ENCODE assay signal across 20 cellular contexts in the genomic region with DNA sequence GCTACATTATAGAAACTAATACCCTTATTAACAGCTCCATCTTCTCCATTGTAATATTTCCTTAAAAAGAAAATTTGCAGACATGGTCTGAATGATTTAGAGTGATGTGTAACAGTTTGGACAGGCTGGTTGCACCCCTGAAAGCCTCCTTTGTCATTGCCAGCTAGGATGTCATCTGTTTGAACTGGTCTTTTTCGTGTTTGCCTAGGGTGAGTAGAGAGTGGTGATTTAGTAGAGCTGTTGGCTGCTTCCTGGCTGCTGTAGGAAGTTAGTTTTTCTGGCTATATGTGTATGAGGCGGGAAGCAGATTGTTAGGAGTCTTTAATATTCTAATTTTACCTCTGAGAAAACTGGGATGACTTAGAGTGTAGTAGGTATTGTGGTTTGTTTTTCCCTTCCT.
DNase-seq lines count a peak whose midpoint lies in the region; ATAC-seq, FAIRE-seq and TF ChIP-seq lines count a peak whose summit lies in the region.
"Had no signal": no experiment of that assay in that cellular context is flagged by ENCODE, and none has a peak within 500 bp of the region (broad histone marks: within the 10 kb centered on the region; RNA-seq: fewer than 3 reads in every experiment).

No MANE protein-coding gene starts in this region.

- H3K27me3 Mint-ChIP-seq in neural progenitor cell (ENCODE audit: insufficient read depth, low read depth): no peaks in the 10 kb centered on the region
- H3K27me3 Mint-ChIP-seq: activated CD4-positive, alpha-beta T cell treated with anti-CD3 and anti-CD28 coated beads for 36 hours; CD4-positive, CD25-positive, alpha-beta regulatory T cell; naive B cell had no signal

- no peaks in the 10 kb centered on the region for H3K27me3 ChIP-seq in HUES64 (ENCODE audit: insufficient read depth, low read length)
- H3K27me3 ChIP-seq in neural progenitor cell: no peaks in the 10 kb centered on the region
- H3K27me3 ChIP-seq: adrenal gland, hepatocyte, right atrium auricular region, upper lobe of left lung had no signal

- peaks cover 10% of the 10 kb centered on the region for H3F3A ChIP-seq in neural progenitor cell (ENCODE audit: low read depth)

- intact Hi-C loops in posterior vena cava (cut with DNase I): no loop called here

- H3K4me1 ChIP-seq in HUES64 (ENCODE audit: insufficient read depth, low read length) (peaks cover 16% of the 10 kb centered on the region), neural progenitor cell (peaks cover 9% of the 10 kb centered on the region)

- no peaks in the 10 kb centered on the region for H3K9me3 Mint-ChIP-seq in neural progenitor cell
- H3K9me3 Mint-ChIP-seq: CD4-positive, CD25-positive, alpha-beta regulatory T cell; T-helper 1 cell treated with Interleukin-12 subunit alpha and Interleukin-12 subunit beta and Interleukin-4 antibody, amounts not matched to agents 30 μg/mL and 1 μg/mL, for 36 hours had no signal

- H3K36me3 ChIP-seq in HUES64 (ENCODE audit: insufficient read depth, low read length): no peaks in the 10 kb centered on the region
- no peaks in the 10 kb centered on the region for H3K36me3 ChIP-seq in neural progenitor cell
- H3K36me3 ChIP-seq: adrenal gland, right atrium auricular region had no signal

- H3K9ac ChIP-seq in HUES64 (ENCODE audit: low read depth, low read length) (peak overlapping the region; percentile 38; the same call in 1 of the 2 replicates), neural progenitor cell (no peak overlapping the region)

- ATAC-seq in HG02642 (IDR thresholded peaks at IDR 0.05; ENCODE audit: poor library complexity, unreplicated experiment): no peak
- ATAC-seq: activated CD4-positive, alpha-beta T cell treated with anti-CD3 and anti-CD28 coated beads for 36 hours had no signal

- no peak for FAIRE-seq in urothelium cell line (lab: Jason Lieb, UNC)
- FAIRE-seq: HTR-8/SVneo had no signal

- H3K9me3 ChIP-seq in HUES64 (ENCODE audit: insufficient read depth, low read depth, low read length) (no peaks in the 10 kb centered on the region), neural progenitor cell (ENCODE audit: low read depth) (no peaks in the 10 kb centered on the region)
- H3K9me3 ChIP-seq: adrenal gland, left ventricle myocardium inferior, right atrium auricular region, upper lobe of left lung had no signal

- peaks cover 59% of the 10 kb centered on the region for H4K20me1 ChIP-seq in neural progenitor cell (ENCODE audit: low read depth)

- H3K4me1 Mint-ChIP-seq in neural progenitor cell: peaks cover 6% of the 10 kb centered on the region

- H3K27ac ChIP-seq in HUES64 (ENCODE audit: low read depth, low read length) (peak overlapping the region; percentile 47), neural progenitor cell (no peak overlapping the region)
- H3K27ac ChIP-seq: adrenal gland, hepatocyte, left ventricle myocardium inferior, right atrium auricular region, upper lobe of left lung had no signal

- TF ChIP-seq CTCF in epithelial cell of esophagus (IDR thresholded peaks at IDR 0.05; ENCODE audit: insufficient read depth, low read depth, low read length, missing control alignments) (no peak), neural progenitor cell (IDR thresholded peaks at IDR 0.05) (no peak)

- H2AFZ ChIP-seq in neural progenitor cell (replicated peaks): no peak overlapping the region
- H2AFZ ChIP-seq: hepatocyte had no signal

- H3K4me3 ChIP-seq in HUES64 (ENCODE audit: low read length): 0 out of 2 replicates have a peak overlapping the region, but pooled peaks have one; percentile 7
- H3K4me3 ChIP-seq in epithelial cell of esophagus (ENCODE audit: low read length): no peak overlapping the region
- no peak overlapping the region for H3K4me3 ChIP-seq in neural progenitor cell
- H3K4me3 ChIP-seq: adrenal gland, hepatocyte, left ventricle myocardium inferior, right atrium auricular region, upper lobe of left lung had no signal

- no peak overlapping the region for H3K27ac Mint-ChIP-seq in neural progenitor cell
- H3K27ac Mint-ChIP-seq: activated CD4-positive, alpha-beta T cell treated with anti-CD3 and anti-CD28 coated beads for 36 hours; T-helper 1 cell treated with Interleukin-12 subunit alpha and Interleukin-12 subunit beta and Interleukin-4 antibody, amounts not matched to agents 30 μg/mL and 1 μg/mL, for 36 hours had no signal

- peaks cover 7% of the 10 kb centered on the region for H3K36me3 Mint-ChIP-seq in neural progenitor cell

- 29% methylated on average over 1 of the region's 2 CpGs for WGBS in HUES64

- DNase-seq in NCI-H510A treated with DMSO at 0.1 percent for 48 hours (lab: John Stamatoyannopoulos, UW) (peak; percentile 40), epithelial cell of esophagus (ENCODE audit: low read depth) (peak; percentile 29), neural progenitor cell (ENCODE audit: low spot score) (peak; percentile 11), urothelium cell line (ENCODE audit: low spot score) (no peak), activated gamma-delta T cell (lab: John Stamatoyannopoulos, UW) (no peak), posterior vena cava (ENCODE audit: low spot score) (no peak)
- DNase-seq: activated CD4-positive, alpha-beta T cell treated with anti-CD3 and anti-CD28 coated beads for 36 hours; adrenal gland; CD4-positive, CD25-positive, alpha-beta regulatory T cell; left ventricle myocardium inferior; naive B cell; NCI-H1048; NCI-H524 treated with DMSO at 0.1 percent for 48 hours; upper lobe of left lung had no signal

- H3K79me2 ChIP-seq in neural progenitor cell (ENCODE audit: low read depth): peaks cover 96% of the 10 kb centered on the region

- H3K4me2 ChIP-seq in neural progenitor cell: peak overlapping the region; percentile 12
- H3K4me2 ChIP-seq: hepatocyte had no signal

- no peak overlapping the region for H3K4me3 Mint-ChIP-seq in neural progenitor cell
- H3K4me3 Mint-ChIP-seq: activated CD4-positive, alpha-beta T cell treated with anti-CD3 and anti-CD28 coated beads for 36 hours; CD4-positive, CD25-positive, alpha-beta regulatory T cell; T-helper 1 cell treated with Interleukin-12 subunit alpha and Interleukin-12 subunit beta and Interleukin-4 antibody, amounts not matched to agents 30 μg/mL and 1 μg/mL, for 36 hours had no signal

Comparison
In these comparisons a context has a peak if more than half of its experiments do, and no peak if none do; other contexts are left out.
1. DNase-seq: peak in NCI-H510A treated with DMSO at 0.1 percent for 48 hours (single experiment), epithelial cell of esophagus (single experiment) and neural progenitor cell (single experiment); none in urothelium cell line (single experiment), activated gamma-delta T cell (single experiment) and posterior vena cava (single experiment).